1 cellular context compared by ENCODE assay signal in genomic region chr9:134382733-134383132, GRCh38.
TF ChIP-seq lines count a peak whose summit lies in the region.

No MANE protein-coding gene starts in this region.

TF ChIP-seq in H1, 55 proteins besides CTCF, POLR2A, EP300 and RAD21:
- TF ChIP-seq RBBP5 (IDR thresholded peaks at IDR 0.05; ENCODE audit: borderline replicate concordance, low read depth, low read length) (no peak), JUN (IDR thresholded peaks at IDR 0.05; ENCODE audit: low read depth, low read length) (no peak), CREB1 (IDR thresholded peaks at IDR 0.05) (no peak), BRCA1 (IDR thresholded peaks at IDR 0.05; ENCODE audit: low read depth, low read length) (no peak), TAF7 (optimal IDR thresholded peaks at IDR 0.05; ENCODE audit: borderline replicate concordance, low read depth, low read length) (no peak), KDM4A (IDR thresholded peaks at IDR 0.05; ENCODE audit: low read depth, low read length, severe bottlenecking) (no peak)
- TF ChIP-seq, protein P1, sequence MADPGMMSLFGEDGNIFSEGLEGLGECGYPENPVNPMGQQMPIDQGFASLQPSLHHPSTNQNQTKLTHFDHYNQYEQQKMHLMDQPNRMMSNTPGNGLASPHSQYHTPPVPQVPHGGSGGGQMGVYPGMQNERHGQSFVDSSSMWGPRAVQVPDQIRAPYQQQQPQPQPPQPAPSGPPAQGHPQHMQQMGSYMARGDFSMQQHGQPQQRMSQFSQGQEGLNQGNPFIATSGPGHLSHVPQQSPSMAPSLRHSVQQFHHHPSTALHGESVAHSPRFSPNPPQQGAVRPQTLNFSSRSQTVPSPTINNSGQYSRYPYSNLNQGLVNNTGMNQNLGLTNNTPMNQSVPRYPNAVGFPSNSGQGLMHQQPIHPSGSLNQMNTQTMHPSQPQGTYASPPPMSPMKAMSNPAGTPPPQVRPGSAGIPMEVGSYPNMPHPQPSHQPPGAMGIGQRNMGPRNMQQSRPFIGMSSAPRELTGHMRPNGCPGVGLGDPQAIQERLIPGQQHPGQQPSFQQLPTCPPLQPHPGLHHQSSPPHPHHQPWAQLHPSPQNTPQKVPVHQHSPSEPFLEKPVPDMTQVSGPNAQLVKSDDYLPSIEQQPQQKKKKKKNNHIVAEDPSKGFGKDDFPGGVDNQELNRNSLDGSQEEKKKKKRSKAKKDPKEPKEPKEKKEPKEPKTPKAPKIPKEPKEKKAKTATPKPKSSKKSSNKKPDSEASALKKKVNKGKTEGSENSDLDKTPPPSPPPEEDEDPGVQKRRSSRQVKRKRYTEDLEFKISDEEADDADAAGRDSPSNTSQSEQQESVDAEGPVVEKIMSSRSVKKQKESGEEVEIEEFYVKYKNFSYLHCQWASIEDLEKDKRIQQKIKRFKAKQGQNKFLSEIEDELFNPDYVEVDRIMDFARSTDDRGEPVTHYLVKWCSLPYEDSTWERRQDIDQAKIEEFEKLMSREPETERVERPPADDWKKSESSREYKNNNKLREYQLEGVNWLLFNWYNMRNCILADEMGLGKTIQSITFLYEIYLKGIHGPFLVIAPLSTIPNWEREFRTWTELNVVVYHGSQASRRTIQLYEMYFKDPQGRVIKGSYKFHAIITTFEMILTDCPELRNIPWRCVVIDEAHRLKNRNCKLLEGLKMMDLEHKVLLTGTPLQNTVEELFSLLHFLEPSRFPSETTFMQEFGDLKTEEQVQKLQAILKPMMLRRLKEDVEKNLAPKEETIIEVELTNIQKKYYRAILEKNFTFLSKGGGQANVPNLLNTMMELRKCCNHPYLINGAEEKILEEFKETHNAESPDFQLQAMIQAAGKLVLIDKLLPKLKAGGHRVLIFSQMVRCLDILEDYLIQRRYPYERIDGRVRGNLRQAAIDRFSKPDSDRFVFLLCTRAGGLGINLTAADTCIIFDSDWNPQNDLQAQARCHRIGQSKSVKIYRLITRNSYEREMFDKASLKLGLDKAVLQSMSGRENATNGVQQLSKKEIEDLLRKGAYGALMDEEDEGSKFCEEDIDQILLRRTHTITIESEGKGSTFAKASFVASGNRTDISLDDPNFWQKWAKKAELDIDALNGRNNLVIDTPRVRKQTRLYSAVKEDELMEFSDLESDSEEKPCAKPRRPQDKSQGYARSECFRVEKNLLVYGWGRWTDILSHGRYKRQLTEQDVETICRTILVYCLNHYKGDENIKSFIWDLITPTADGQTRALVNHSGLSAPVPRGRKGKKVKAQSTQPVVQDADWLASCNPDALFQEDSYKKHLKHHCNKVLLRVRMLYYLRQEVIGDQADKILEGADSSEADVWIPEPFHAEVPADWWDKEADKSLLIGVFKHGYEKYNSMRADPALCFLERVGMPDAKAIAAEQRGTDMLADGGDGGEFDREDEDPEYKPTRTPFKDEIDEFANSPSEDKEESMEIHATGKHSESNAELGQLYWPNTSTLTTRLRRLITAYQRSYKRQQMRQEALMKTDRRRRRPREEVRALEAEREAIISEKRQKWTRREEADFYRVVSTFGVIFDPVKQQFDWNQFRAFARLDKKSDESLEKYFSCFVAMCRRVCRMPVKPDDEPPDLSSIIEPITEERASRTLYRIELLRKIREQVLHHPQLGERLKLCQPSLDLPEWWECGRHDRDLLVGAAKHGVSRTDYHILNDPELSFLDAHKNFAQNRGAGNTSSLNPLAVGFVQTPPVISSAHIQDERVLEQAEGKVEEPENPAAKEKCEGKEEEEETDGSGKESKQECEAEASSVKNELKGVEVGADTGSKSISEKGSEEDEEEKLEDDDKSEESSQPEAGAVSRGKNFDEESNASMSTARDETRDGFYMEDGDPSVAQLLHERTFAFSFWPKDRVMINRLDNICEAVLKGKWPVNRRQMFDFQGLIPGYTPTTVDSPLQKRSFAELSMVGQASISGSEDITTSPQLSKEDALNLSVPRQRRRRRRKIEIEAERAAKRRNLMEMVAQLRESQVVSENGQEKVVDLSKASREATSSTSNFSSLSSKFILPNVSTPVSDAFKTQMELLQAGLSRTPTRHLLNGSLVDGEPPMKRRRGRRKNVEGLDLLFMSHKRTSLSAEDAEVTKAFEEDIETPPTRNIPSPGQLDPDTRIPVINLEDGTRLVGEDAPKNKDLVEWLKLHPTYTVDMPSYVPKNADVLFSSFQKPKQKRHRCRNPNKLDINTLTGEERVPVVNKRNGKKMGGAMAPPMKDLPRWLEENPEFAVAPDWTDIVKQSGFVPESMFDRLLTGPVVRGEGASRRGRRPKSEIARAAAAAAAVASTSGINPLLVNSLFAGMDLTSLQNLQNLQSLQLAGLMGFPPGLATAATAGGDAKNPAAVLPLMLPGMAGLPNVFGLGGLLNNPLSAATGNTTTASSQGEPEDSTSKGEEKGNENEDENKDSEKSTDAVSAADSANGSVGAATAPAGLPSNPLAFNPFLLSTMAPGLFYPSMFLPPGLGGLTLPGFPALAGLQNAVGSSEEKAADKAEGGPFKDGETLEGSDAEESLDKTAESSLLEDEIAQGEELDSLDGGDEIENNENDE (IDR thresholded peaks at IDR 0.05; ENCODE audit: insufficient replicate concordance, low read length): no peak
